Comparison of ENCODE assay signal across 9 cellular contexts in genomic region chr4:100848865-100849264, GRCh38.
DNase-seq lines count a peak whose midpoint lies in the region; ATAC-seq, FAIRE-seq and TF ChIP-seq lines count a peak whose summit lies in the region.
"Had no signal": no experiment of that assay in that cellular context is flagged by ENCODE, and none has a peak within 500 bp of the region (broad histone marks: within the 10 kb centered on the region; RNA-seq: fewer than 3 reads in every experiment).

No MANE protein-coding gene starts in this region.

- no peak overlapping the region for H3K4me3 ChIP-seq in Jurkat, Clone E6-1 (ENCODE audit: low read length)
- H3K4me3 ChIP-seq in vagina: no peak overlapping the region

- no peak for FAIRE-seq in GM12891 (lab: Jason Lieb, UNC)
- FAIRE-seq: endometrium had no signal

- no peaks in the 10 kb centered on the region for H3K27me3 ChIP-seq in vagina

- no peaks in the 10 kb centered on the region for H3K4me1 ChIP-seq in vagina

- H3K27ac ChIP-seq in vagina: no peak overlapping the region

- no peaks in the 10 kb centered on the region for H3K36me3 ChIP-seq in vagina

- no peak for TF ChIP-seq CTCF in vagina (IDR thresholded peaks at IDR 0.05)

- intact Hi-C loops in vagina (cut with DNase I): no loop called here

- TF ChIP-seq POLR2A in vagina (IDR thresholded peaks at IDR 0.05): no peak
- TF ChIP-seq POLR2A in erythroblast (IDR thresholded peaks at IDR 0.05; ENCODE audit: low read length): no peak
- TF ChIP-seq POLR2A in GM12891 (IDR thresholded peaks at IDR 0.05; ENCODE audit: low read depth, low read length): no peak

- no peaks in the 10 kb centered on the region for H3K9me3 ChIP-seq in vagina

- peak; percentile 16 for DNase-seq in Jurkat, Clone E6-1 (ENCODE audit: low read depth, low spot score)
- DNase-seq in vagina (ENCODE audit: extremely low spot score in 2 of 2): no peak
- no peak for DNase-seq in erythroblast (lab: John Stamatoyannopoulos, UW)
- DNase-seq in NCI-H226: no peak
- DNase-seq in GM12891 (ENCODE audit: insufficient read length, low spot score): no peak

- ATAC-seq in GM18502 (IDR thresholded peaks at IDR 0.05; ENCODE audit: poor library complexity, unreplicated experiment) (peak; percentile 91), GM21526 (IDR thresholded peaks at IDR 0.05; ENCODE audit: low FRiP score, unreplicated experiment) (peak; percentile 56), esophagus mucosa (peak; percentile 46)

TF ChIP-seq in GM12891, 5 proteins besides CTCF, POLR2A, EP300 and RAD21:
- TF ChIP-seq POU2F2 (IDR thresholded peaks at IDR 0.05; ENCODE audit: low read depth, low read length): no peak
- TF ChIP-seq POLR2AphosphoS5 (IDR thresholded peaks at IDR 0.05; ENCODE audit: low read depth, low read length): no peak
